1 cellular context compared by ENCODE assay signal in the genomic region with DNA sequence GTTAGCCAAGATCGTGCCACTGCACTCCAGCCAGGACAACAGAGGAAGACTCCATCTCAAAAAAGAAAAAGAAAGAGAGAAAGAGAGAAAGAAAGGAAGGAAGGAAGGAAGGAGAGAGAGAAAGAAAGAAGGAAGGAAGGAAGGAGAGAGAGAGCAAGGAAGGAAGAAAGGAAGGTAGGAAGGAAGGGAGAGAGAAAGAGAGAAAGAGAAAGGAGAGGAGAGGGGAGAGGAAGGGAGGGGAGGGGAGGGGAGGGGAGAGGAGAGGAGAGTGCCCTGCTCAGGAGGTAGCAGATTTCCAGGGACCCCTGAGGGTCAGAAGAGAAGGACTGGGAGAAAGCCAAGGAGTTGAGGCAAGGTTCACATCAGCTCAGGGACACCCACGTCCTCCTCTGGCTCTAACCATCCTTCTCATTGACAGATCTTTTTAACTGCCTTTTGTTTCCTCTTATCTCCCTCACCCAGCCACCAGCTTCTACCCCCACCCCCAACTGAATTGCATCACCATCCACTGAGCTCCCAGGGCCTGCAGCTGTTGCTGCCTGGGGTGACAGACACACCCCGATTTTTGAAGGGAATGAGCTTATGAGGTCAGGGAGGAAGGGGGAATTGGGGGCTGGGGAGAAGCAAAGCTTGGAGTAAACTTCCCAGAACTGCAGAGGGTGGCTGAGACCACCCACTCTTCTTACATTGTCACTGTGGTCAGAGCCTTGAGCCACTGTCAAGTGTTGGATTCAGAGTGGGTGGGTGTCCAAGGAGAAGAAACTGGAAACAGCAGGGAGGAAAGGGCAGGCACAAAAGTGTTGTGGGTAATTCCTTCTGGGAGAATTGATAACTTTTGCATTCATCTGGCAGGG.
TF ChIP-seq lines count a peak whose summit lies in the region.

No MANE protein-coding gene starts in this region.

TF ChIP-seq in K562, 482 proteins besides CTCF, POLR2A, EP300 and RAD21 (continued from another document and continues in another):
- TF ChIP-seq, protein P1, sequence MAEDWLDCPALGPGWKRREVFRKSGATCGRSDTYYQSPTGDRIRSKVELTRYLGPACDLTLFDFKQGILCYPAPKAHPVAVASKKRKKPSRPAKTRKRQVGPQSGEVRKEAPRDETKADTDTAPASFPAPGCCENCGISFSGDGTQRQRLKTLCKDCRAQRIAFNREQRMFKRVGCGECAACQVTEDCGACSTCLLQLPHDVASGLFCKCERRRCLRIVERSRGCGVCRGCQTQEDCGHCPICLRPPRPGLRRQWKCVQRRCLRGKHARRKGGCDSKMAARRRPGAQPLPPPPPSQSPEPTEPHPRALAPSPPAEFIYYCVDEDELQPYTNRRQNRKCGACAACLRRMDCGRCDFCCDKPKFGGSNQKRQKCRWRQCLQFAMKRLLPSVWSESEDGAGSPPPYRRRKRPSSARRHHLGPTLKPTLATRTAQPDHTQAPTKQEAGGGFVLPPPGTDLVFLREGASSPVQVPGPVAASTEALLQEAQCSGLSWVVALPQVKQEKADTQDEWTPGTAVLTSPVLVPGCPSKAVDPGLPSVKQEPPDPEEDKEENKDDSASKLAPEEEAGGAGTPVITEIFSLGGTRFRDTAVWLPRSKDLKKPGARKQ (CRISPR knock-in tag; IDR thresholded peaks at IDR 0.05) = no peak
- peak; percentile 48; the same call in 1 of the 2 replicates for TF ChIP-seq BACH1 (tag; IDR thresholded peaks at IDR 0.05)
- TF ChIP-seq, protein P2, sequence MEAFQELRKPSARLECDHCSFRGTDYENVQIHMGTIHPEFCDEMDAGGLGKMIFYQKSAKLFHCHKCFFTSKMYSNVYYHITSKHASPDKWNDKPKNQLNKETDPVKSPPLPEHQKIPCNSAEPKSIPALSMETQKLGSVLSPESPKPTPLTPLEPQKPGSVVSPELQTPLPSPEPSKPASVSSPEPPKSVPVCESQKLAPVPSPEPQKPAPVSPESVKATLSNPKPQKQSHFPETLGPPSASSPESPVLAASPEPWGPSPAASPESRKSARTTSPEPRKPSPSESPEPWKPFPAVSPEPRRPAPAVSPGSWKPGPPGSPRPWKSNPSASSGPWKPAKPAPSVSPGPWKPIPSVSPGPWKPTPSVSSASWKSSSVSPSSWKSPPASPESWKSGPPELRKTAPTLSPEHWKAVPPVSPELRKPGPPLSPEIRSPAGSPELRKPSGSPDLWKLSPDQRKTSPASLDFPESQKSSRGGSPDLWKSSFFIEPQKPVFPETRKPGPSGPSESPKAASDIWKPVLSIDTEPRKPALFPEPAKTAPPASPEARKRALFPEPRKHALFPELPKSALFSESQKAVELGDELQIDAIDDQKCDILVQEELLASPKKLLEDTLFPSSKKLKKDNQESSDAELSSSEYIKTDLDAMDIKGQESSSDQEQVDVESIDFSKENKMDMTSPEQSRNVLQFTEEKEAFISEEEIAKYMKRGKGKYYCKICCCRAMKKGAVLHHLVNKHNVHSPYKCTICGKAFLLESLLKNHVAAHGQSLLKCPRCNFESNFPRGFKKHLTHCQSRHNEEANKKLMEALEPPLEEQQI (IDR thresholded peaks at IDR 0.05) = peak; percentile 100
- TF ChIP-seq SRF (CRISPR knock-in tag; IDR thresholded peaks at IDR 0.05) = peak in 1 of 2 experiments; percentile 69; a peak in 1 of 4 replicates
- TF ChIP-seq ESRRB (CRISPR knock-in tag; IDR thresholded peaks at IDR 0.05; ENCODE audit: borderline replicate concordance) = no peak
- TF ChIP-seq RBM17 (IDR thresholded peaks at IDR 0.05; ENCODE audit: borderline replicate concordance, low read depth, low read length) = no peak
- TF ChIP-seq, protein P3, sequence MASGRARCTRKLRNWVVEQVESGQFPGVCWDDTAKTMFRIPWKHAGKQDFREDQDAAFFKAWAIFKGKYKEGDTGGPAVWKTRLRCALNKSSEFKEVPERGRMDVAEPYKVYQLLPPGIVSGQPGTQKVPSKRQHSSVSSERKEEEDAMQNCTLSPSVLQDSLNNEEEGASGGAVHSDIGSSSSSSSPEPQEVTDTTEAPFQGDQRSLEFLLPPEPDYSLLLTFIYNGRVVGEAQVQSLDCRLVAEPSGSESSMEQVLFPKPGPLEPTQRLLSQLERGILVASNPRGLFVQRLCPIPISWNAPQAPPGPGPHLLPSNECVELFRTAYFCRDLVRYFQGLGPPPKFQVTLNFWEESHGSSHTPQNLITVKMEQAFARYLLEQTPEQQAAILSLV (tag; IDR thresholded peaks at IDR 0.05) = peak; percentile 99
- TF ChIP-seq, protein P4, sequence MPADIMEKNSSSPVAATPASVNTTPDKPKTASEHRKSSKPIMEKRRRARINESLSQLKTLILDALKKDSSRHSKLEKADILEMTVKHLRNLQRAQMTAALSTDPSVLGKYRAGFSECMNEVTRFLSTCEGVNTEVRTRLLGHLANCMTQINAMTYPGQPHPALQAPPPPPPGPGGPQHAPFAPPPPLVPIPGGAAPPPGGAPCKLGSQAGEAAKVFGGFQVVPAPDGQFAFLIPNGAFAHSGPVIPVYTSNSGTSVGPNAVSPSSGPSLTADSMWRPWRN (IDR thresholded peaks at IDR 0.05; ENCODE audit: low read depth) = peak; percentile 85
- peak; percentile 74 for TF ChIP-seq TAF1 (IDR thresholded peaks at IDR 0.05; ENCODE audit: control insufficient read depth, extremely low read depth, insufficient read depth, low read length, severe bottlenecking)
- no peak for TF ChIP-seq PHF8 (IDR thresholded peaks at IDR 0.05; ENCODE audit: borderline replicate concordance, low read length)
- TF ChIP-seq CHD4 (IDR thresholded peaks at IDR 0.05; ENCODE audit: insufficient read depth, insufficient replicate concordance, low read depth, low read length, poor library complexity, severe bottlenecking) = no peak
- TF ChIP-seq ZKSCAN3 (CRISPR knock-in tag; IDR thresholded peaks at IDR 0.05) = no peak
- TF ChIP-seq POLR2H (tag; IDR thresholded peaks at IDR 0.05; ENCODE audit: low read depth) = peak; percentile 70; the same call in 1 of the 2 replicates
- TF ChIP-seq, protein P5, sequence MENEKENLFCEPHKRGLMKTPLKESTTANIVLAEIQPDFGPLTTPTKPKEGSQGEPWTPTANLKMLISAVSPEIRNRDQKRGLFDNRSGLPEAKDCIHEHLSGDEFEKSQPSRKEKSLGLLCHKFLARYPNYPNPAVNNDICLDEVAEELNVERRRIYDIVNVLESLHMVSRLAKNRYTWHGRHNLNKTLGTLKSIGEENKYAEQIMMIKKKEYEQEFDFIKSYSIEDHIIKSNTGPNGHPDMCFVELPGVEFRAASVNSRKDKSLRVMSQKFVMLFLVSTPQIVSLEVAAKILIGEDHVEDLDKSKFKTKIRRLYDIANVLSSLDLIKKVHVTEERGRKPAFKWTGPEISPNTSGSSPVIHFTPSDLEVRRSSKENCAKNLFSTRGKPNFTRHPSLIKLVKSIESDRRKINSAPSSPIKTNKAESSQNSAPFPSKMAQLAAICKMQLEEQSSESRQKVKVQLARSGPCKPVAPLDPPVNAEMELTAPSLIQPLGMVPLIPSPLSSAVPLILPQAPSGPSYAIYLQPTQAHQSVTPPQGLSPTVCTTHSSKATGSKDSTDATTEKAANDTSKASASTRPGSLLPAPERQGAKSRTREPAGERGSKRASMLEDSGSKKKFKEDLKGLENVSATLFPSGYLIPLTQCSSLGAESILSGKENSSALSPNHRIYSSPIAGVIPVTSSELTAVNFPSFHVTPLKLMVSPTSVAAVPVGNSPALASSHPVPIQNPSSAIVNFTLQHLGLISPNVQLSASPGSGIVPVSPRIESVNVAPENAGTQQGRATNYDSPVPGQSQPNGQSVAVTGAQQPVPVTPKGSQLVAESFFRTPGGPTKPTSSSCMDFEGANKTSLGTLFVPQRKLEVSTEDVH (IDR thresholded peaks at IDR 0.05; ENCODE audit: low read depth, partially characterized antibody) = peak; percentile 70
- TF ChIP-seq HNRNPLL (IDR thresholded peaks at IDR 0.05; ENCODE audit: low read depth, low read length, poor library complexity, severe bottlenecking) = no peak
- no peak for TF ChIP-seq PHB (CRISPR knock-in tag; IDR thresholded peaks at IDR 0.05)
- TF ChIP-seq STAT5B (CRISPR knock-in tag; IDR thresholded peaks at IDR 0.05) = no peak
- peak; percentile 99 for TF ChIP-seq CBFA2T2 (conservative IDR thresholded peaks at IDR 0.05)
- TF ChIP-seq, protein P6, sequence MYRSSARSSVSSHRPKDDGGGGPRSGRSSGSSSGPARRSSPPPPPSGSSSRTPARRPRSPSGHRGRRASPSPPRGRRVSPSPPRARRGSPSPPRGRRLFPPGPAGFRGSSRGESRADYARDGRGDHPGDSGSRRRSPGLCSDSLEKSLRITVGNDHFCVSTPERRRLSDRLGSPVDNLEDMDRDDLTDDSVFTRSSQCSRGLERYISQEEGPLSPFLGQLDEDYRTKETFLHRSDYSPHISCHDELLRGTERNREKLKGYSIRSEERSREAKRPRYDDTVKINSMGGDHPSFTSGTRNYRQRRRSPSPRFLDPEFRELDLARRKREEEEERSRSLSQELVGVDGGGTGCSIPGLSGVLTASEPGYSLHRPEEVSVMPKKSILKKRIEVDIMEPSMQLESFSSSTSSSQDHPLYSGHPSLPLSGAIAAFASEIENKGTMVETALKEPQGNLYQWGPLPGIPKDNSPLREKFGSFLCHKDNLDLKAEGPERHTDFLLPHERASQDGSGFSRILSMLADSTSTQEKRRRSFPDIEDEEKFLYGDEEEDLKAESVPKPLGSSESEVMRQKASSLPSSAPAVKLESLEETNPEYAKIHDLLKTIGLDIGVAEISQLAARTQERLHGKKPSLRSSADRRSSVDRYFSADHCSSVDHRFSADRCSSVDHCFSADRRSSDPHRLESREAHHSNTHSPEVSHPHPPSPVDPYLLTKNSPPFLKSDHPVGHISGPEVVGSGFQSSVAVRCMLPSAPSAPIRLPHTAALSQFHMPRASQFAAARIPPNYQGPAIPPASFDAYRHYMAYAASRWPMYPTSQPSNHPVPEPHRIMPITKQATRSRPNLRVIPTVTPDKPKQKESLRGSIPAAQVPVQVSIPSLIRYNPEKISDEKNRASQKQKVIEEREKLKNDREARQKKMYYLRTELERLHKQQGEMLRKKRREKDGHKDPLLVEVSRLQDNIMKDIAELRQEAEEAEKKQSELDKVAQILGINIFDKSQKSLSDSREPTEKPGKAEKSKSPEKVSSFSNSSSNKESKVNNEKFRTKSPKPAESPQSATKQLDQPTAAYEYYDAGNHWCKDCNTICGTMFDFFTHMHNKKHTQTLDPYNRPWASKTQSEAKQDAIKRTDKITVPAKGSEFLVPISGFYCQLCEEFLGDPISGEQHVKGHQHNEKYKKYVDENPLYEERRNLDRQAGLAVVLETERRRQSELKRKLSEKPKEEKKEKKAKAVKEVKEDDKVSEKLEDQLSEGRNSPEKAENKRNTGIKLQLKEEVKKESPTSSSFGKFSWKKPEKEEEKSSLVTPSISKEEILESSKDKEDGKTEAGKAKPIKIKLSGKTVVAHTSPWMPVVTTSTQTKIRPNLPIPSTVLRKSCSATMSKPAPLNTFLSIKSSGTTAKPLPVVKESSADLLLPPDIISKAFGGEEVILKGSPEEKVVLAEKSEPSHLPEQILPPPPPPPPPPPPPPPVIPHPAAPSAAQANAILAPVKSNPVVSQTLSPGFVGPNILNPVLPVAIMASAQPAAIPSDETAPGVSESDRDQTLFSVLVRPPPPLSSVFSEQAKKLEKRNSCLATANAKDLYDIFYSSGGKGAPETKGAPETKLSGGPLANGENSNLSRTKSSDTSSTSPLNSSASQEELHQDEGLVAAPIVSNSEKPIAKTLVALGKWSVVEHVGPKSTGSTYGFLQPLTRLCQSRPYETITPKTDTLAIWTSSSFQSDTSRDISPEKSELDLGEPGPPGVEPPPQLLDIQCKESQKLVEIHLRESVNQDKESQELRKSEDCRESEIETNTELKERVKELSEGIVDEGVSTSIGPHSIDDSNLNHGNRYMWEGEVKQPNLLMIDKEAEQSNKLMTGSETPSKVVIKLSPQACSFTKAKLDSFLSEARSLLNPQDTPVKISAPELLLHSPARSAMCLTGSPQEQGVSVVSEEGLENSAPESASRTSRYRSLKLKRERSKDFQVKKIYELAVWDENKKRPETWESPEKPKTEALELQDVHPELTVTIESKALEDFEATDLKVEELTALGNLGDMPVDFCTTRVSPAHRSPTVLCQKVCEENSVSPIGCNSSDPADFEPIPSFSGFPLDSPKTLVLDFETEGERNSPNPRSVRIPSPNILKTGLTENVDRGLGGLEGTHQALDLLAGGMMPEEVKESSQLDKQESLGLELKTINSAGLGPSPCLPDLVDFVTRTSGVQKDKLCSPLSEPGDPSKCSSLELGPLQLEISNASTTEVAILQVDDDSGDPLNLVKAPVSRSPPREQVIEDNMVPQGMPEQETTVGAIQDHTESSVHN (IDR thresholded peaks at IDR 0.05; ENCODE audit: borderline replicate concordance in 1 of 2, low read depth in 1 of 2) = peak in 1 of 2 experiments; percentile 99; a peak in 2 of 4 replicates
- TF ChIP-seq ZNF830 (CRISPR knock-in tag; IDR thresholded peaks at IDR 0.05) = no peak
- no peak for TF ChIP-seq ELF2 (CRISPR knock-in tag; IDR thresholded peaks at IDR 0.05)
- peak; percentile 4; the same call in 1 of the 2 replicates for TF ChIP-seq BCL6 (CRISPR knock-in tag; IDR thresholded peaks at IDR 0.05)
- TF ChIP-seq ETV5 (CRISPR knock-in tag; IDR thresholded peaks at IDR 0.05; ENCODE audit: low read depth) = no peak; the same call in 1 of the 2 replicates
- peak in 1 of 2 experiments; percentile 97; a peak in 2 of 3 replicates for TF ChIP-seq CBX3 (IDR thresholded peaks at IDR 0.05; ENCODE audit: borderline replicate concordance in 1 of 2, low read length in 2 of 2)
- no peak for TF ChIP-seq HDAC6 (IDR thresholded peaks at IDR 0.05; ENCODE audit: low read depth, low read length)
- peak; percentile 99 for TF ChIP-seq NBN (IDR thresholded peaks at IDR 0.05; ENCODE audit: low read depth)
- TF ChIP-seq NCOR1 (IDR thresholded peaks at IDR 0.05) = peak; percentile 100
- TF ChIP-seq GTF2F1 (IDR thresholded peaks at IDR 0.05; ENCODE audit: low read depth, low read length) = no peak
- TF ChIP-seq, protein P7, sequence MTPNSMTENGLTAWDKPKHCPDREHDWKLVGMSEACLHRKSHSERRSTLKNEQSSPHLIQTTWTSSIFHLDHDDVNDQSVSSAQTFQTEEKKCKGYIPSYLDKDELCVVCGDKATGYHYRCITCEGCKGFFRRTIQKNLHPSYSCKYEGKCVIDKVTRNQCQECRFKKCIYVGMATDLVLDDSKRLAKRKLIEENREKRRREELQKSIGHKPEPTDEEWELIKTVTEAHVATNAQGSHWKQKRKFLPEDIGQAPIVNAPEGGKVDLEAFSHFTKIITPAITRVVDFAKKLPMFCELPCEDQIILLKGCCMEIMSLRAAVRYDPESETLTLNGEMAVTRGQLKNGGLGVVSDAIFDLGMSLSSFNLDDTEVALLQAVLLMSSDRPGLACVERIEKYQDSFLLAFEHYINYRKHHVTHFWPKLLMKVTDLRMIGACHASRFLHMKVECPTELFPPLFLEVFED (CRISPR knock-in tag; conservative IDR thresholded peaks at IDR 0.05) = peak; percentile 90
- TF ChIP-seq CBX2 (IDR thresholded peaks at IDR 0.05; ENCODE audit: insufficient read depth, low read length, poor library complexity, severe bottlenecking) = no peak
- TF ChIP-seq ZFP30 (CRISPR knock-in tag; IDR thresholded peaks at IDR 0.05; ENCODE audit: borderline replicate concordance) = no peak
- no peak for TF ChIP-seq ZNF232 (CRISPR knock-in tag; IDR thresholded peaks at IDR 0.05)
- peak; percentile 93 for TF ChIP-seq XRCC5 (IDR thresholded peaks at IDR 0.05; ENCODE audit: low read depth, low read length)
- peak; percentile 71; the same call in 1 of the 2 replicates for TF ChIP-seq ZNF583 (CRISPR knock-in tag; IDR thresholded peaks at IDR 0.05)
- TF ChIP-seq TEAD4 (IDR thresholded peaks at IDR 0.05; ENCODE audit: low read length) = peak; percentile 98
- no peak for TF ChIP-seq TEAD4 (CRISPR knock-in tag; IDR thresholded peaks at IDR 0.05; ENCODE audit: borderline replicate concordance)
- no peak for TF ChIP-seq RBM15 (IDR thresholded peaks at IDR 0.05; ENCODE audit: insufficient read depth, low read length)
